In the genomic region with DNA sequence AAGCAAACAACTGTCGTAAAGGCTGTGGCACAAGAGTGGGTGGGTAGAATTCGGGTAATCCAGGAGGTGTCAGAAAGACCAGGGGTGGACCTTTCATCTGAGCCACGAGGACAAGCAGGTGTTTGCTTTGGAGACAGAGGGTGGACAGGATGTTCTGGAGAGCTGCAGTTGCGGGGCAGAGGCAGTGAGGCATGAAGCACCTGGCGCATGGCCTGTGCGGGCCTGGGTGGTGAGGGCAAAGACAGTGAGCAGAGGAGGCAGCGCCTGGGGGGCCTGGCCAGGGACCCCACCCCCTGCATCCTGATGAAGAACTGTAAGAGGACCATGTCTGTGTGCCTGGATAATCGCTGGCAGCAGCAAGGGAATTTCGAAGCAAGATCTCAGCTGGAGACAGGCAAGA, we compare ENCODE assay signal across 1 cellular context.
TF ChIP-seq lines count a peak whose summit lies in the region.

No MANE protein-coding gene starts in this region.

TF ChIP-seq in H1, 55 proteins besides CTCF, POLR2A, EP300 and RAD21:
- no peak for TF ChIP-seq CHD1 (IDR thresholded peaks at IDR 0.05; ENCODE audit: low read depth, low read length)
